27 cellular contexts compared by ENCODE assay signal in the genomic region with DNA sequence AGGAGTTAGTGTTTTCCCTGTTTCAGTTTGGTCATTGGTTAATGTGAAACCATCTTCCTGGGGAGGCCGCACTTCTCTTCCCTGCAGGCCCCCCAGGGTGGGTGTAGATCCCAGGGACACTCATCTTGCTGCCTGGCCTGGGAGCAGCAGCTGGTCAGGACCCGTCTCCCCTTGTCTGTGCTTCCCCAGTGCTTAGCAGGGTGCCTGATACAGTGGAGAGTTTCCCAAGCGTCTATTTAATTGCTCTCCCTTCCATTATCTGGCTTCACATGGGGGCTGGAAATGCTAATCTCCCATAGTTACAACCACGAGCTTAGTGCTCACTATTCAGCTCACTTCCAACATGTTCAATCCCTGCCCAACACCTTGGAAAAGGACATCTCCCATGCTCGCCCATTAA.
DNase-seq lines count a peak whose midpoint lies in the region; ATAC-seq lines count a peak whose summit lies in the region.
"Had no signal": no experiment of that assay in that cellular context is flagged by ENCODE, and none has a peak within 500 bp of the region (broad histone marks: within the 10 kb centered on the region; RNA-seq: fewer than 3 reads in every experiment).

No MANE protein-coding gene starts in this region.

- peak overlapping the region; percentile 56 for H3K27ac ChIP-seq in substantia nigra (ENCODE audit: low read depth, low read length, poor library complexity, severe bottlenecking)
- H3K27ac ChIP-seq: colonic mucosa, HL-60, SJCRH30, transverse colon had no signal

- ATAC-seq in esophagus mucosa (no peak), HG03196 (IDR thresholded peaks at IDR 0.05; ENCODE audit: unreplicated experiment) (no peak)
- ATAC-seq: activated naive CD8-positive, alpha-beta T cell treated with anti-CD3 and anti-CD28 coated beads, Interleukin-2, amount 50 U/mL, for 24 hours; activated T-cell treated with anti-CD3 and anti-CD28 coated beads, Interleukin-2, amount 50 U/mL, for 4 hours; left cardiac atrium; T-cell had no signal

- DNase-seq in DMS79 treated with DMSO at 0.1 percent for 48 hours (lab: John Stamatoyannopoulos, UW) = peak; percentile 14
- DNase-seq in DMS79 (lab: John Stamatoyannopoulos, UW) = no peak
- peak; percentile 37 to 80 for DNase-seq in NCI-H2081 (lab: John Stamatoyannopoulos, UW)
- peak; percentile 60 for DNase-seq in NCI-H82 (lab: John Stamatoyannopoulos, UW)
- no peak for DNase-seq in substantia nigra (lab: John Stamatoyannopoulos, UW)
- no peak for DNase-seq in SHP77 (lab: John Stamatoyannopoulos, UW)
- DNase-seq: 8988T; activated naive CD4-positive, alpha-beta T cell; activated naive CD8-positive, alpha-beta T cell treated with anti-CD3 and anti-CD28 coated beads, Interleukin-2, amount 50 U/mL, for 24 hours; activated T-cell treated with anti-CD3 and anti-CD28 coated beads, Interleukin-2, amount 50 U/mL, for 4 hours; colonic mucosa; effector CD4-positive, alpha-beta T cell; EL; hippocampal formation; KBM-7; left cardiac atrium; NCI-H1105; NCI-H2029 treated with DMSO at 0.1 percent for 48 hours; NCI-H524 treated with DMSO at 0.1 percent for 48 hours; SJCRH30; stimulated activated CD4-positive, alpha-beta T cell treated with anti-CD3 and anti-CD28 coated beads, Interleukin-15, amount 100 ng/mL, for 24 hours; stimulated activated CD4-positive, alpha-beta T cell treated with anti-CD3 and anti-CD28 coated beads, Interleukin-4, amount 100 ng/mL, for 4 hours; T-cell; transverse colon had no signal

Comparison
In these comparisons a context has a peak if more than half of its experiments do, and no peak if none do; other contexts are left out.
1. DNase-seq: peak in DMS79 treated with DMSO at 0.1 percent for 48 hours (single experiment), NCI-H2081 (2 of 2) and NCI-H82 (single experiment); none in DMS79 (single experiment), substantia nigra (0 of 49) and SHP77 (0 of 2).